21 cellular contexts compared by ENCODE assay signal in genomic region chr12:77974643-77975042, GRCh38.
"Had no signal": no experiment of that assay in that cellular context is flagged by ENCODE, and none has a peak within 500 bp of the region (broad histone marks: within the 10 kb centered on the region; RNA-seq: fewer than 3 reads in every experiment).

No MANE protein-coding gene starts in this region.

- H3K4me1 ChIP-seq: SJSA1 had no signal

- FAIRE-seq: RCC 7860 had no signal

- H3K9me3 ChIP-seq: MG63, SJSA1 had no signal

- H3K4me3 ChIP-seq: MG63, SJSA1, SK-N-MC had no signal

- H3K27ac ChIP-seq: SJSA1, SK-N-MC had no signal

- DNase-seq: Karpas-422, KG1, MG63, NCI-H1092, NCI-H1105 treated with DMSO at 0.1 percent for 48 hours, NCI-H1417 treated with DMSO at 0.1 percent for 48 hours, NCI-H146, NCI-H1694 treated with DMSO at 0.1 percent for 48 hours, NCI-H2081, NCI-H2171, NCI-H345, NCI-H446 treated with DMSO at 0.1 percent for 48 hours, NCI-H510A treated with DMSO at 0.1 percent for 48 hours, NCI-H526, NCI-H82, Right ventricle myocardium superior, RPMI8226, SIG-M5 had no signal

- H3K27me3 ChIP-seq: MG63, SJSA1 had no signal
